In the genomic region with DNA sequence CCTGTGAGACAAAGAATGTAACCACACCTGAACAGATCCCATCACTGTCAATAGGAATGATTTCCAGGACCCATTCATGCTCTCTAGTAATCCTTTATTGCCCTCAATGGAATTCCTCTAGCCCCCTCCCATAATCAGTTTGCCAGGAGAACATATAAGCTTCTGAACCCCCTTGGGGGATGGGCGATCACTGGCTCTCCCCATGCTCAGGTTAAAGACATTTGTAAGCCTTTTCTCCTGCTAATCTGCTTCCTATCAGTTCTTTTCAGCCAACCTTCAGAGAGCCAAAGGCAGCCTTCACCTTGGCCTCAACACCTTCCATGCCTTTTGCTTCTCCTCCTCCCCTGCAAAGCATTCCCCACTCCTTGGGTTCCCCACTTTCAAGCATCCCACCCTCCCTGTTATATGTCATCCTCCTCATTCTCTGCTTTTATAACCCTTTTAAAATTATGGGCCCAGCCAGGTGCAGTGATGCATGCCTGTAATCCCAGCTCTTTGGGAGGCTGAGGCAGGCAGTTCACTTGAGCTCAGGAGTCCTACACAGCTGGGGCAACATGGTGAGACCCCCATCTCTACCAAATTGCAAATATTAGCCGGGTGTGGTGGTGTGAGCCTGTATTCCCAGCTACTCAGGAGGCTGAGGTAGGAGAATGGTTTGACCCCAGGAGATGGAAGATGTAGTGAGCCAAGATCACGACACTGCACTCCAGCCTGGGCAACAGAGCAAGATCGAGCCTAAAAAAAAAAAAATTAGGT, we compare ENCODE assay signal across 27 cellular contexts. TPM values are rescaled to one million over a fixed set of nuclear protein-coding genes. Genes with fewer than 3 reads are reported as not detected.
DNase-seq lines count a peak whose midpoint lies in the region; ATAC-seq and TF ChIP-seq lines count a peak whose summit lies in the region.
"Had no signal": no experiment of that assay in that cellular context is flagged by ENCODE, and none has a peak within 500 bp of the region (broad histone marks: within the 10 kb centered on the region; RNA-seq: fewer than 3 reads in every experiment).

No MANE protein-coding gene starts in this region.

- H2BK5ac ChIP-seq in trophoblast cell (ENCODE audit: low read depth, low read length, poor library complexity): peak overlapping the region; percentile 79

- peak overlapping the region; percentile 11; the same call in 1 of the 3 replicates for H3K4me3 Mint-ChIP-seq in GM23338
- no peak overlapping the region; the same call in 1 of the 2 replicates for H3K4me3 Mint-ChIP-seq in WTC11
- no peak overlapping the region for H3K4me3 Mint-ChIP-seq in HFFc6
- no peak overlapping the region for H3K4me3 Mint-ChIP-seq in naive thymus-derived CD8-positive, alpha-beta T cell

- H3K4ac ChIP-seq in trophoblast cell (ENCODE audit: low read depth, low read length): peak overlapping the region; percentile 65

- peak; percentile 67 for DNase-seq in GM23338 (ENCODE audit: low spot score)
- peak; percentile 48 for DNase-seq in WTC11 (ENCODE audit: low spot score)
- DNase-seq in iPS DF 6.9 (ENCODE audit: low read depth, low spot score): peak; percentile 66
- no peak for DNase-seq in trophoblast cell
- no peak for DNase-seq in HFFc6
- DNase-seq in naive thymus-derived CD8-positive, alpha-beta T cell: no peak
- no peak for DNase-seq in DMS153 (lab: John Stamatoyannopoulos, UW)
- DNase-seq: 8988T; ACHN; IMR-90; KG1; MG63; NCI-H1105 treated with DMSO at 0.1 percent for 48 hours; NCI-H146; NCI-H1930; NCI-H446; NCI-H524 treated with DMSO at 0.1 percent for 48 hours; NCI-H82; NK-92 treated with Interleukin-12 subunit alpha and Interleukin-12 subunit beta, amount 100 ng/mL, for 24 hours; PC-3; SJCRH30 had no signal

- H3K23ac ChIP-seq in trophoblast cell (ENCODE audit: low read length): no peak overlapping the region

- H4K20me1 ChIP-seq in GM23338 (replicated peaks; ENCODE audit: insufficient read depth): no peaks in the 10 kb centered on the region

- no peak overlapping the region for H3K9ac ChIP-seq in trophoblast cell (ENCODE audit: low read length)

- no peak overlapping the region for H3K18ac ChIP-seq in trophoblast cell (ENCODE audit: low read length)

- ATAC-seq in GM23338: peak; percentile 85
- peak; percentile 76 for ATAC-seq in WTC11
- no peak for ATAC-seq in naive thymus-derived CD8-positive, alpha-beta T cell
- ATAC-seq: PC-3, Right ventricle myocardium inferior, SK-N-SH treated with all-trans-retinoic acid at 6 μM for 48 hours had no signal

- peak overlapping the region; percentile 37 for H2BK12ac ChIP-seq in trophoblast cell (ENCODE audit: low read length)

- WGBS in iPS DF 6.9 (ENCODE audit: insufficient coverage, insufficient read length): no CpG with 5 or more reads among the region's 4 CpGs
- no CpG with 5 or more reads among the region's 4 CpGs for WGBS in trophoblast cell (ENCODE audit: extremely low coverage, insufficient coverage, insufficient read length)

- CTCF ChIA-PET in WTC11 (lab: Charles Lee): interaction anchor here (0.6 to 3.2 kb wide), 5 partner anchors 16 to 234 kb away, joined by 3 to 15 read pairs (median 5); no protein-coding TSS in a partner anchor

- H4K12ac ChIP-seq in trophoblast cell (ENCODE audit: low read depth, low read length): no peak overlapping the region

- H2AFZ ChIP-seq in GM23338 (no peak overlapping the region), trophoblast cell (ENCODE audit: insufficient read depth, low read length, poor library complexity) (peak overlapping the region; percentile 8)

- peaks cover 14% of the 10 kb centered on the region for H3F3A ChIP-seq in GM23338 (replicated peaks; ENCODE audit: low read depth)

- peak overlapping the region; percentile 89 for H3K27ac ChIP-seq in GM23338 (ENCODE audit: low read depth)
- no peak overlapping the region for H3K27ac ChIP-seq in iPS DF 6.9 (ENCODE audit: low read length)
- H3K27ac ChIP-seq in trophoblast cell (ENCODE audit: low read depth, low read length): peak overlapping the region; percentile 43
- H3K27ac ChIP-seq: SJCRH30 had no signal

- TF ChIP-seq CTCF in GM23338 (conservative IDR thresholded peaks at IDR 0.05; ENCODE audit: low read depth in 2 of 2): no peak
- no peak for TF ChIP-seq CTCF in WTC11 (IDR thresholded peaks at IDR 0.05)
- no peak for TF ChIP-seq CTCF in HFFc6 (IDR thresholded peaks at IDR 0.05)

- H3K79me1 ChIP-seq in trophoblast cell (ENCODE audit: low read length): peaks cover 53% of the 10 kb centered on the region

- H3K27me3 Mint-ChIP-seq in GM23338 (ENCODE audit: insufficient read depth, low read depth, poor library complexity): peaks cover 11% of the 10 kb centered on the region
- H3K27me3 Mint-ChIP-seq in WTC11 (ENCODE audit: low read depth): peaks cover 4% of the 10 kb centered on the region
- H3K27me3 Mint-ChIP-seq in HFFc6 (ENCODE audit: insufficient read depth): peaks cover 5% of the 10 kb centered on the region
- H3K27me3 Mint-ChIP-seq in naive thymus-derived CD8-positive, alpha-beta T cell: peaks cover 0 to 8% (median 0%) of the 10 kb centered on the region in 5 donors

- no peaks in the 10 kb centered on the region for H3K9me2 ChIP-seq in GM23338 (ENCODE audit: insufficient read depth)

- H4K8ac ChIP-seq in trophoblast cell (ENCODE audit: low read depth, low read length): peak overlapping the region; percentile 48

- POLR2A ChIA-PET in WTC11 (lab: Charles Lee): no interaction called here
- POLR2A ChIA-PET in naive thymus-derived CD8-positive, alpha-beta T cell (lab: Charles Lee): no interaction called here

- H3K36me3 ChIP-seq in GM23338 (ENCODE audit: insufficient read depth) (no peaks in the 10 kb centered on the region), iPS DF 6.9 (ENCODE audit: control insufficient read depth, insufficient read depth, low read length) (no peaks in the 10 kb centered on the region), trophoblast cell (ENCODE audit: control insufficient read depth in 1 of 2, insufficient read depth in 2 of 2, low read length in 2 of 2) (peaks cover 0 to 2% of the 10 kb centered on the region in 2 experiments)
- H3K36me3 ChIP-seq: MG63, SJCRH30 had no signal

- peak overlapping the region; percentile 57 for H3K27ac Mint-ChIP-seq in GM23338
- peak overlapping the region; percentile 92 for H3K27ac Mint-ChIP-seq in WTC11
- no peak overlapping the region for H3K27ac Mint-ChIP-seq in HFFc6
- H3K27ac Mint-ChIP-seq in naive thymus-derived CD8-positive, alpha-beta T cell: no peak overlapping the region

- H2BK120ac ChIP-seq in trophoblast cell (ENCODE audit: insufficient read depth, low read length, poor library complexity): peak overlapping the region; percentile 70

- H3K4me1 ChIP-seq in GM23338 (ENCODE audit: insufficient read depth): peaks cover 15% of the 10 kb centered on the region
- 0 out of 2 replicates have a peak, but pooled peaks cover 3% of the 10 kb centered on the region for H3K4me1 ChIP-seq in iPS DF 6.9 (ENCODE audit: control insufficient read depth, insufficient read depth, low read length)
- H3K4me1 ChIP-seq in trophoblast cell (ENCODE audit: control insufficient read depth in 1 of 2, insufficient read depth in 2 of 2, low read length in 2 of 2): peaks cover 22 to 29% of the 10 kb centered on the region in 2 experiments
- H3K4me1 ChIP-seq: SJCRH30 had no signal

- H3K36me3 Mint-ChIP-seq in GM23338 (ENCODE audit: low read depth) (peaks cover 17% of the 10 kb centered on the region), WTC11 (peaks cover 14% of the 10 kb centered on the region), HFFc6 (ENCODE audit: low read depth) (peaks cover 5% of the 10 kb centered on the region; the same call in 1 of the 2 replicates)
- peaks cover 0 to 14% (median 2%) of the 10 kb centered on the region in 3 donors for H3K36me3 Mint-ChIP-seq in naive thymus-derived CD8-positive, alpha-beta T cell

- H3K9me3 Mint-ChIP-seq in GM23338 (peaks cover 26% of the 10 kb centered on the region), WTC11 (no peaks in the 10 kb centered on the region), HFFc6 (peaks cover 44% of the 10 kb centered on the region)
- peaks cover 0 to 48% (median 11%) of the 10 kb centered on the region in 9 donors for H3K9me3 Mint-ChIP-seq in naive thymus-derived CD8-positive, alpha-beta T cell

- H2AK5ac ChIP-seq in trophoblast cell (ENCODE audit: low read length): peak overlapping the region; percentile 38

- no peak overlapping the region for H3K4me3 ChIP-seq in GM23338
- H3K4me3 ChIP-seq in iPS DF 6.9 (ENCODE audit: low read length): no peak overlapping the region
- H3K4me3 ChIP-seq in trophoblast cell (ENCODE audit: low read depth, low read length): no peak overlapping the region
- H3K4me3 ChIP-seq: MG63, SJCRH30 had no signal

- H3K9me3 ChIP-seq in iPS DF 6.9 (ENCODE audit: control insufficient read depth, insufficient read depth, low read length) (no peaks in the 10 kb centered on the region), trophoblast cell (ENCODE audit: insufficient read depth, low read depth, low read length) (peaks cover 13% of the 10 kb centered on the region)
- H3K9me3 ChIP-seq: MG63, SJCRH30 had no signal

- H3K14ac ChIP-seq in trophoblast cell (ENCODE audit: low read length): peak overlapping the region; percentile 21

- H4K91ac ChIP-seq in trophoblast cell (ENCODE audit: low read depth, low read length): peak overlapping the region; percentile 78

- H3K27me3 ChIP-seq in GM23338 (ENCODE audit: insufficient read depth): no peaks in the 10 kb centered on the region
- H3K27me3 ChIP-seq in iPS DF 6.9 (ENCODE audit: control insufficient read depth, insufficient read depth, low read length): no peaks in the 10 kb centered on the region
- no peaks in the 10 kb centered on the region for H3K27me3 ChIP-seq in trophoblast cell (ENCODE audit: insufficient read depth, low read length)
- H3K27me3 ChIP-seq: MG63, SJCRH30 had no signal

- H3K4me2 ChIP-seq in GM23338 (peak overlapping the region; percentile 24; the same call in 1 of the 2 replicates), trophoblast cell (ENCODE audit: low read length) (no peak overlapping the region)

- H3K4me1 Mint-ChIP-seq in GM23338 (peaks cover 25% of the 10 kb centered on the region), WTC11 (peaks cover 43% of the 10 kb centered on the region), HFFc6 (ENCODE audit: low read depth) (no peaks in the 10 kb centered on the region)
- H3K4me1 Mint-ChIP-seq in naive thymus-derived CD8-positive, alpha-beta T cell: peaks cover 0 to 3% (median 0%) of the 10 kb centered on the region in 4 donors

- H3K79me2 ChIP-seq in GM23338 (replicated peaks; ENCODE audit: insufficient read depth): no peaks in the 10 kb centered on the region
- peaks cover 3% of the 10 kb centered on the region for H3K79me2 ChIP-seq in trophoblast cell (ENCODE audit: control insufficient read depth, insufficient read depth, low read length, poor library complexity)

TF ChIP-seq in WTC11, 78 proteins besides CTCF, POLR2A, EP300 and RAD21 (continues in another document):
- no peak for TF ChIP-seq FOXP1 (CRISPR knock-in tag; IDR thresholded peaks at IDR 0.05; ENCODE audit: borderline replicate concordance)
- TF ChIP-seq ETV6 (CRISPR knock-in tag; IDR thresholded peaks at IDR 0.05): peak; percentile 68

RNA-seq across cellular contexts. Expression of gene DPRX, which starts 12.4 kb away (rescaled TPM):
- not detected in 2 replicates for total RNA-seq in GM23338 (2014; rRNA removed; shearing (Covaris generic))
- polyA plus RNA-seq in GM23338 (2016; fragmentation: Nextera tagmentation; extraction: Ambion mirVana): not detected in 2 replicates
- total RNA-seq in WTC11 (2021): not detected in 3 replicates
- 0.29 and 0.43 TPM in 2 replicates for polyA plus RNA-seq in trophoblast cell (2013)
- not detected for total RNA-seq in HFFc6 (2021; fragmentation: NEBNext Ultra II Directional; extraction: Animal tissue kit (Norgen Biotek cat#: 25700))
- not detected for total RNA-seq in naive thymus-derived CD8-positive, alpha-beta T cell
- not detected for polyA plus RNA-seq in naive thymus-derived CD8-positive, alpha-beta T cell
- total RNA-seq: H4, HT1080, IMR-90, PC-3, Right ventricle myocardium inferior, RPMI7951, SJCRH30 had no signal
- polyA plus RNA-seq: BJ, IMR-90 had no signal

Comparison
In these comparisons a context has a peak if more than half of its experiments do, and no peak if none do; other contexts are left out.
1. ATAC-seq: peak in GM23338 (single experiment) and WTC11 (single experiment); none in naive thymus-derived CD8-positive, alpha-beta T cell (0 of 2).
2. DNase-seq: peak in GM23338 (single experiment), WTC11 (single experiment) and iPS DF 6.9 (single experiment); none in trophoblast cell (0 of 2), HFFc6 (single experiment), naive thymus-derived CD8-positive, alpha-beta T cell (0 of 10) and DMS153 (single experiment).
3. H3K27ac Mint-ChIP-seq: peak in GM23338 (single experiment) and WTC11 (single experiment); none in HFFc6 (single experiment) and naive thymus-derived CD8-positive, alpha-beta T cell (0 of 10).